21 cellular contexts compared by ENCODE assay signal in genomic region chr20:59499863-59500262, GRCh38.
DNase-seq lines count a peak whose midpoint lies in the region; ATAC-seq, FAIRE-seq and TF ChIP-seq lines count a peak whose summit lies in the region.
"Had no signal": no experiment of that assay in that cellular context is flagged by ENCODE, and none has a peak within 500 bp of the region (broad histone marks: within the 10 kb centered on the region; RNA-seq: fewer than 3 reads in every experiment).

No MANE protein-coding gene starts in this region.

- TF ChIP-seq POLR2A in HepG2 (IDR thresholded peaks at IDR 0.05; ENCODE audit: insufficient read depth in 1 of 2, low read depth in 2 of 2, low read length in 2 of 2) (no peak), right lobe of liver (IDR thresholded peaks at IDR 0.05) (no peak)

- ATAC-seq in HepG2 (no peak), right lobe of liver (no peak), WTC11 (no peak), sciatic nerve (no peak)
- ATAC-seq: A549; CD8-positive, alpha-beta T cell had no signal

- BruUV-seq in HepG2 (replicated peaks; lab: Mats Ljungman, UMichigan) = no TSS peak

- H3K4me1 Mint-ChIP-seq in WTC11 = no peaks in the 10 kb centered on the region
- H3K4me1 Mint-ChIP-seq: B cell had no signal

- peaks cover 37% of the 10 kb centered on the region for H3K27me3 Mint-ChIP-seq in WTC11 (ENCODE audit: low read depth)

- TF ChIP-seq EP300 in HepG2 (IDR thresholded peaks at IDR 0.05; ENCODE audit: low read depth in 2 of 2, low read length in 2 of 2) = no peak
- no peak for TF ChIP-seq EP300 in HepG2 (CRISPR knock-in tag; IDR thresholded peaks at IDR 0.05; ENCODE audit: borderline replicate concordance)

- no peaks in the 10 kb centered on the region; the same call in 1 of the 2 replicates for H3K36me3 Mint-ChIP-seq in WTC11
- H3K36me3 Mint-ChIP-seq: CD8-positive, alpha-beta T cell had no signal

- H3K4me1 ChIP-seq in HepG2 (ENCODE audit: insufficient read depth, low read length) (no peaks in the 10 kb centered on the region), right lobe of liver (no peaks in the 10 kb centered on the region)
- H3K4me1 ChIP-seq: A549, Caco-2 had no signal

- H3K27ac ChIP-seq in HepG2 (ENCODE audit: extremely low read length, insufficient read depth, low read length) (no peak overlapping the region), right lobe of liver (no peak overlapping the region)
- H3K27ac ChIP-seq: 22Rv1; A549; BLaER1 treated with 17β-estradiol and CSF1 and Interleukin-3, amounts not matched to agents 10 nM and 100 nM; C4-2B had no signal

- H3K79me2 ChIP-seq in HepG2 (ENCODE audit: insufficient read depth, low read length) = no peaks in the 10 kb centered on the region

- no peak for TF ChIP-seq CTCF in HepG2 (CRISPR knock-in tag; IDR thresholded peaks at IDR 0.05)
- TF ChIP-seq CTCF in right lobe of liver (IDR thresholded peaks at IDR 0.05) = no peak
- no peak for TF ChIP-seq CTCF in WTC11 (IDR thresholded peaks at IDR 0.05)

- POLR2A ChIA-PET in HepG2 (lab: Yijun Ruan, JAX) (no interaction called here), WTC11 (lab: Charles Lee) (no interaction called here)

- FAIRE-seq in HepG2 (lab: Jason Lieb, UNC) = no peak
- FAIRE-seq: A549, D721Med, G401.6, GM12891, GM19239 had no signal

- CTCF ChIA-PET in HepG2 (lab: Yijun Ruan, JAX; ENCODE audit: low intra/inter-chr PET ratio, low total read pairs) = no interaction called here
- CTCF ChIA-PET in WTC11 (lab: Charles Lee) = no interaction called here

- H3K27me3 ChIP-seq in HepG2 (ENCODE audit: control insufficient read depth in 1 of 2, insufficient read depth in 2 of 2, low read length in 2 of 2) = peaks cover 1 to 3% of the 10 kb centered on the region in 2 experiments; a peak in 2 of 5 replicates
- H3K27me3 ChIP-seq in right lobe of liver = no peaks in the 10 kb centered on the region
- H3K27me3 ChIP-seq: BLaER1 treated with 17β-estradiol and CSF1 and Interleukin-3, amounts not matched to agents 10 nM and 100 nM had no signal

- intact Hi-C loops in HepG2 (cut with micrococcal nuclease; ENCODE audit: unreplicated experiment) = loop anchor here (5.0 kb wide), 1 partner anchor 278 kb away; no protein-coding TSS in a partner anchor
- intact Hi-C loops in right lobe of liver (cut with DNase I) = no loop called here
- intact Hi-C loops in sciatic nerve (cut with DNase I) = no loop called here

- H3K9me3 ChIP-seq in HepG2 (ENCODE audit: low read length) (no peaks in the 10 kb centered on the region), right lobe of liver (no peaks in the 10 kb centered on the region)

- no peak for TF ChIP-seq RAD21 in HepG2 (CRISPR knock-in tag; IDR thresholded peaks at IDR 0.05)

- H3K4me3 Mint-ChIP-seq in WTC11 = no peak overlapping the region
- H3K4me3 Mint-ChIP-seq: B cell; CD4-positive, alpha-beta T cell; CD8-positive, alpha-beta T cell had no signal

- no peak overlapping the region for H2AFZ ChIP-seq in HepG2 (ENCODE audit: low read length)

- no peaks in the 10 kb centered on the region; the same call in 1 of the 2 replicates for H4K20me1 ChIP-seq in HepG2 (ENCODE audit: insufficient read depth, low read length)

- H3K4me3 ChIP-seq in HepG2 (replicated peaks in 1 of 3; ENCODE audit: insufficient read depth in 1 of 3, low read depth in 2 of 3, low read length in 3 of 3) (no peak overlapping the region), right lobe of liver (no peak overlapping the region)
- H3K4me3 ChIP-seq: A549; BLaER1 treated with 17β-estradiol and CSF1 and Interleukin-3, amounts not matched to agents 10 nM and 100 nM had no signal

- DNase-seq in HepG2 (ENCODE audit: low spot score) (no peak), right lobe of liver (no peak), WTC11 (ENCODE audit: low spot score) (no peak), NCI-H2029 (lab: John Stamatoyannopoulos, UW) (no peak), sciatic nerve (ENCODE audit: low spot score) (no peak)
- DNase-seq: AML-193; Caco-2; Calu3; CD4-positive, alpha-beta T cell; CD8-positive, alpha-beta T cell; DMS79 treated with DMSO at 0.1 percent for 48 hours; GF-D8 had no signal

- peaks cover 26% of the 10 kb centered on the region for H3K9me3 Mint-ChIP-seq in WTC11
- H3K9me3 Mint-ChIP-seq: CD8-positive, alpha-beta T cell had no signal

- in situ Hi-C loops in HepG2 (cut with HindIII; ENCODE audit: extremely low pct_ligation_motif_present, low pct_unique_long_range_greater_than_20kb) = loop anchor here (5.0 kb wide), 1 partner anchor 633 kb away; no protein-coding TSS in a partner anchor

- no peak overlapping the region for H3K4me2 ChIP-seq in HepG2 (ENCODE audit: low read depth, low read length)
- H3K4me2 ChIP-seq: A549; BLaER1 treated with 17β-estradiol and CSF1 and Interleukin-3, amounts not matched to agents 10 nM and 100 nM had no signal

- H3K27ac Mint-ChIP-seq in WTC11 = no peak overlapping the region
- H3K27ac Mint-ChIP-seq: B cell; CD4-positive, alpha-beta T cell; CD8-positive, alpha-beta T cell had no signal

- no peaks in the 10 kb centered on the region for H3K36me3 ChIP-seq in HepG2 (replicated peaks in 1 of 2; ENCODE audit: control insufficient read depth in 1 of 2, insufficient read depth in 2 of 2, low read length in 2 of 2)
- no peaks in the 10 kb centered on the region for H3K36me3 ChIP-seq in right lobe of liver
- H3K36me3 ChIP-seq: BLaER1 treated with 17β-estradiol and CSF1 and Interleukin-3, amounts not matched to agents 10 nM and 100 nM had no signal

- H3K9ac ChIP-seq in HepG2 (ENCODE audit: insufficient read depth, low read depth, low read length) = no peak overlapping the region
- H3K9ac ChIP-seq: BLaER1 treated with 17β-estradiol and CSF1 and Interleukin-3, amounts not matched to agents 10 nM and 100 nM had no signal

TF ChIP-seq in HepG2, 621 proteins besides CTCF, POLR2A, EP300 and RAD21:
- TF ChIP-seq ZBTB49 (CRISPR knock-in tag; IDR thresholded peaks at IDR 0.05; ENCODE audit: borderline replicate concordance) (no peak), CBX1 (IDR thresholded peaks at IDR 0.05; ENCODE audit: low read depth) (no peak), E2F1 (CRISPR knock-in tag; IDR thresholded peaks at IDR 0.05) (no peak), ZNF317 (CRISPR knock-in tag; IDR thresholded peaks at IDR 0.05) (peak; percentile 82)

TF ChIP-seq in WTC11, 78 proteins besides CTCF, POLR2A, EP300 and RAD21:
- TF ChIP-seq TEAD1 (CRISPR knock-in tag; IDR thresholded peaks at IDR 0.05) (no peak), ELF4 (CRISPR knock-in tag; IDR thresholded peaks at IDR 0.05; ENCODE audit: low read depth) (no peak), ZNF317 (CRISPR knock-in tag; IDR thresholded peaks at IDR 0.05; ENCODE audit: borderline replicate concordance, low read depth) (peak; percentile 81; the same call in 1 of the 2 replicates), USF2 (CRISPR knock-in tag; IDR thresholded peaks at IDR 0.05) (no peak), MXD4 (CRISPR knock-in tag; IDR thresholded peaks at IDR 0.05; ENCODE audit: borderline replicate concordance) (no peak), JUN (CRISPR knock-in tag; IDR thresholded peaks at IDR 0.05) (no peak), TEAD4 (CRISPR knock-in tag; IDR thresholded peaks at IDR 0.05) (no peak)

Comparison
In these comparisons a context has a peak if more than half of its experiments do, and no peak if none do; other contexts are left out.
1. Of the 50 proteins assayed by ChIP-seq in both HepG2 and WTC11: peak only in HepG2: none; only in WTC11: none; in both: ZNF317; in neither: 49.